In genomic region chr1:226308723-226309397, GRCh38 we compare ENCODE assay signal across 8 cellular contexts. TPM values are rescaled to one million over a fixed set of nuclear protein-coding genes. Genes with fewer than 3 reads are reported as not detected.
A peak's percentile ranks its signal among the peaks of the same experiment; 100 is the strongest.
DNase-seq lines count a peak whose midpoint lies in the region; ATAC-seq and TF ChIP-seq lines count a peak whose summit lies in the region.

Gene LIN9 (minus strand): TSS chr1:226309164. CDS start chr1:226309139, 25 bp downstream.

- no peak for TF ChIP-seq POLR2A in breast epithelium (IDR thresholded peaks at IDR 0.05)

- CTCF ChIA-PET in AG04449 (lab: Yijun Ruan, JAX): interaction anchor here (1.7 to 3.0 kb wide), 4 partner anchors 15 to 183 kb away, joined by 5 to 10 read pairs (median 8); partner anchors contain the start of gene PARP1

- POLR2A ChIA-PET in AG04449 (lab: Yijun Ruan, JAX): interaction anchor here (1.0 kb wide), 1 partner anchor 99 kb away, joined by 7 read pairs; the partner anchor contains the start of gene PARP1

- no peaks in the 10 kb centered on the region for H3K36me3 ChIP-seq in breast epithelium
- H3K36me3 ChIP-seq in smooth muscle cell (ENCODE audit: low read depth): no peaks in the 10 kb centered on the region

- no peaks in the 10 kb centered on the region for H4K20me1 ChIP-seq in smooth muscle cell (ENCODE audit: low read depth)

- peak within 1 kb of the TSS; percentile 89 for H3K9ac ChIP-seq in smooth muscle cell (ENCODE audit: low read depth)

- H3K4me2 ChIP-seq in smooth muscle cell: peak within 1 kb of the TSS; percentile 93

- intact Hi-C loops in breast epithelium (cut with DNase I; ENCODE audit: low total_unique reads): no loop called here

- no peaks in the 10 kb centered on the region for H3K9me3 ChIP-seq in breast epithelium
- H3K9me3 ChIP-seq in smooth muscle cell (replicated peaks; ENCODE audit: low read depth): no peaks in the 10 kb centered on the region

- peaks cover 27% of the 10 kb centered on the region for H3K79me2 ChIP-seq in smooth muscle cell (ENCODE audit: low read depth)

- H3K4me3 ChIP-seq in AG04449 (ENCODE audit: low read depth, low read length) (peak within 1 kb of the TSS; percentile 95), breast epithelium (peak within 1 kb of the TSS; percentile 73 to 99 (median 81)), smooth muscle cell (peak within 1 kb of the TSS; percentile 99)

- TF ChIP-seq CTCF in AG04449 (IDR thresholded peaks at IDR 0.05; ENCODE audit: insufficient read depth, low read length, missing control alignments): peak; percentile 4
- no peak for TF ChIP-seq CTCF in VCaP (conservative IDR thresholded peaks at IDR 0.05)
- no peak for TF ChIP-seq CTCF in breast epithelium (IDR thresholded peaks at IDR 0.05)
- TF ChIP-seq CTCF in smooth muscle cell (IDR thresholded peaks at IDR 0.05; ENCODE audit: borderline replicate concordance, insufficient read depth, poor library complexity, severe bottlenecking): no peak

- H3K4me1 ChIP-seq in breast epithelium (no peaks in the 10 kb centered on the region), smooth muscle cell (ENCODE audit: low read depth) (peaks cover 15% of the 10 kb centered on the region)

- peak within 1 kb of the TSS; percentile 100 for H2AFZ ChIP-seq in smooth muscle cell (ENCODE audit: low read depth)

- H3K27me3 ChIP-seq in breast epithelium: no peaks in the 10 kb centered on the region
- H3K27me3 ChIP-seq in smooth muscle cell (ENCODE audit: low read depth): no peaks in the 10 kb centered on the region

- H3K27ac ChIP-seq in VCaP (peak within 1 kb of the TSS; percentile 94), breast epithelium (peak within 1 kb of the TSS; percentile 45 to 48), smooth muscle cell (ENCODE audit: low read depth) (peak within 1 kb of the TSS; percentile 60)

- peak; percentile 59 for ATAC-seq in GM18870 (IDR thresholded peaks at IDR 0.05; ENCODE audit: unreplicated experiment)
- peak; percentile 60 for ATAC-seq in HG03108 (IDR thresholded peaks at IDR 0.05; ENCODE audit: unreplicated experiment)

- WGBS in smooth muscle cell (ENCODE audit: low lambda C conversion rate): under 1% methylated on average over 66 of the region's 77 CpGs

- DNase-seq in AG04449 (ENCODE audit: low read depth, low spot score) (peak; percentile 33), NCI-H2196 (lab: John Stamatoyannopoulos, UW; ENCODE audit: unreplicated experiment) (peak; percentile 95), breast epithelium (ENCODE audit: low spot score in 2 of 2) (peak; percentile 76 to 85), iPS-NIHi7 (ENCODE audit: extremely low spot score) (peak; percentile 91), smooth muscle cell (lab: John Stamatoyannopoulos, UW; ENCODE audit: unreplicated experiment) (peak; percentile 84)

- H3F3A ChIP-seq in smooth muscle cell (ENCODE audit: low read depth): no peaks in the 10 kb centered on the region

RNA-seq across cellular contexts. Expression of gene LIN9, which starts in this region (rescaled TPM):
- total RNA-seq in breast epithelium (1 to 10 TPM; 1.9 to 5.6 (median 2.6) TPM), smooth muscle cell (7.8 and 8.2 TPM in 2 replicates)
- 2.2 and 3.7 TPM in 2 replicates for polyA plus RNA-seq in smooth muscle cell

Comparison
In these comparisons a context has a peak if more than half of its experiments do, and no peak if none do; other contexts are left out.
1. Peak in every context shown above with its lines: DNase-seq, ATAC-seq, H3K4me3 ChIP-seq and H3K27ac ChIP-seq.
2. DNase-seq: peak in every context shown above with its lines; median percentile 95 in NCI-H2196; 91 in iPS-NIHi7; 84 in smooth muscle cell; 80 in breast epithelium; 33 in AG04449.